ENCODE assay signal across 15 cellular contexts in the genomic region with DNA sequence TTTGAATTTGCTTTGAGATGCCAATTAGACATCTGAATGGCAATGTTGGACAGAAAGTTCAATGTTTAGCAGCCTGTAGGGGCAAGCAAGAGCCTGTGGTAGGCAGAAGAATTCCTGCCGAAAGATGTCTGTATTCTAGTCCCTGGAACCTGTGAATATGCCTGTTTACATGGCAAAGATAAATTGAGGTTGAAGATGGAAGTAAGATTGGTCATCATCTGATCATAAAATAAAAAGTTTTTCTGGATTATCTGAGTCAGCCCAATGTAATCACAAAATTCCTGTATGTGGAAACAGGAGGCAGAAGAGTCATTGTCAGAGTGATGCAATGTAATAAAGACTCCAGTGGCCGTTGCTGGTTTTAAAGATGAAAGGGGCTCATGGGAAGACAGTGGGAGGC.
DNase-seq lines count a peak whose midpoint lies in the region; ATAC-seq, FAIRE-seq and TF ChIP-seq lines count a peak whose summit lies in the region.
"Had no signal": no experiment of that assay in that cellular context is flagged by ENCODE, and none has a peak within 500 bp of the region (broad histone marks: within the 10 kb centered on the region; RNA-seq: fewer than 3 reads in every experiment).

No MANE protein-coding gene starts in this region.

- H3K9ac ChIP-seq in fibroblast of lung (ENCODE audit: insufficient read depth, low read length), result no peak overlapping the region

- no peaks in the 10 kb centered on the region for H3K36me3 ChIP-seq in fibroblast of lung (ENCODE audit: control insufficient read depth, insufficient read depth, low read length)
- H3K36me3 ChIP-seq in H7 (replicated peaks; ENCODE audit: control insufficient read depth, insufficient read depth, low read length), result no peaks in the 10 kb centered on the region
- H3K36me3 ChIP-seq: neutrophil had no signal

- H2AFZ ChIP-seq in fibroblast of lung (ENCODE audit: low read length), result no peak overlapping the region

- no peaks in the 10 kb centered on the region for H3K27me3 ChIP-seq in fibroblast of lung (ENCODE audit: control insufficient read depth, insufficient read depth, low read length)
- no peaks in the 10 kb centered on the region for H3K27me3 ChIP-seq in H7 (ENCODE audit: control insufficient read depth, insufficient read depth, low read length)
- H3K27me3 ChIP-seq: neutrophil had no signal

- intact Hi-C loops in Right ventricle myocardium superior (cut with DNase I), result no loop called here

- TF ChIP-seq POLR2A in H54 (IDR thresholded peaks at IDR 0.05; ENCODE audit: low read depth, low read length), result no peak

- in situ Hi-C loops in SK-MEL-5 (cut with HindIII; ENCODE audit: low pct_unique_long_range_greater_than_20kb, low sequenced_read_pairs), result no loop called here

- H3K4me2 ChIP-seq in fibroblast of lung (ENCODE audit: extremely low read depth, insufficient read depth, low read length), result no peak overlapping the region

- H3K4me3 ChIP-seq in fibroblast of lung (replicated peaks in 1 of 4; ENCODE audit: control extremely low read depth in 1 of 4, insufficient read depth in 1 of 4, low read depth in 3 of 4, low read length in 4 of 4), result no peak overlapping the region
- no peak overlapping the region for H3K4me3 ChIP-seq in H7 (ENCODE audit: insufficient read depth, low read depth, low read length)

- no peaks in the 10 kb centered on the region for H3K9me3 ChIP-seq in fibroblast of lung (ENCODE audit: control insufficient read depth, insufficient read depth, low read depth, low read length)
- H3K9me3 ChIP-seq: neutrophil had no signal

- H3K27ac ChIP-seq in fibroblast of lung (ENCODE audit: insufficient read depth, low read length), result peak overlapping the region; percentile 53
- H3K27ac ChIP-seq: neutrophil had no signal

- peak in 1 of 2 donors; percentile 19 for TF ChIP-seq CTCF in fibroblast of lung (conservative IDR thresholded peaks at IDR 0.05 in 1 of 2, IDR thresholded peaks at IDR 0.05 in 1 of 2; ENCODE audit: low read depth in 1 of 2, low read length in 2 of 2)

- DNase-seq in H54 (ENCODE audit: insufficient read length, low spot score), result no peak
- DNase-seq in SK-MEL-5 (ENCODE audit: low read depth, low spot score), result peak; percentile 27
- peak; percentile 57 to 64 for DNase-seq in fibroblast of lung (ENCODE audit: low read depth in 2 of 2)
- peak; percentile 67 for DNase-seq in stromal cell of bone marrow (ENCODE audit: low read depth)
- DNase-seq in H7, result no peak
- no peak for DNase-seq in Right ventricle myocardium superior
- no peak for DNase-seq in activated CD8-positive, alpha-beta memory T cell treated with anti-CD3 and anti-CD28 coated beads, Interleukin-2, amount 50 U/mL, for 4 hours
- DNase-seq: activated naive CD4-positive, alpha-beta T cell treated with anti-CD3 and anti-CD28 coated beads, Interleukin-2, amount 50 U/mL, for 16 hours; MV-4-11; small intestine; T-helper 1 cell had no signal

- H3K79me2 ChIP-seq in fibroblast of lung (ENCODE audit: control insufficient read depth, insufficient read depth, low read length), result no peaks in the 10 kb centered on the region

- no peak for ATAC-seq in Right ventricle myocardium superior (ENCODE audit: poor library complexity)
- no peak for ATAC-seq in HG03378 (IDR thresholded peaks at IDR 0.05; ENCODE audit: unreplicated experiment)
- ATAC-seq: esophagus mucosa had no signal

- peaks cover 7% of the 10 kb centered on the region for H3K4me1 ChIP-seq in fibroblast of lung (ENCODE audit: control insufficient read depth, extremely low read depth, insufficient read depth, low read length)

- H4K20me1 ChIP-seq in fibroblast of lung (ENCODE audit: control insufficient read depth, extremely low read depth, insufficient read depth, low read length), result no peaks in the 10 kb centered on the region

- FAIRE-seq in H54 (lab: Jason Lieb, UNC), result peak; percentile 38
- FAIRE-seq: colon had no signal

Comparison
In these comparisons a context has a peak if more than half of its experiments do, and no peak if none do; other contexts are left out.
1. DNase-seq: peak in SK-MEL-5 (single experiment), fibroblast of lung (2 of 2) and stromal cell of bone marrow (single experiment); none in H54 (single experiment), H7 (single experiment), Right ventricle myocardium superior (single experiment) and activated CD8-positive, alpha-beta memory T cell treated with anti-CD3 and anti-CD28 coated beads, Interleukin-2, amount 50 U/mL, for 4 hours (single experiment).